Comparison of ENCODE assay signal across 18 cellular contexts in the genomic region with DNA sequence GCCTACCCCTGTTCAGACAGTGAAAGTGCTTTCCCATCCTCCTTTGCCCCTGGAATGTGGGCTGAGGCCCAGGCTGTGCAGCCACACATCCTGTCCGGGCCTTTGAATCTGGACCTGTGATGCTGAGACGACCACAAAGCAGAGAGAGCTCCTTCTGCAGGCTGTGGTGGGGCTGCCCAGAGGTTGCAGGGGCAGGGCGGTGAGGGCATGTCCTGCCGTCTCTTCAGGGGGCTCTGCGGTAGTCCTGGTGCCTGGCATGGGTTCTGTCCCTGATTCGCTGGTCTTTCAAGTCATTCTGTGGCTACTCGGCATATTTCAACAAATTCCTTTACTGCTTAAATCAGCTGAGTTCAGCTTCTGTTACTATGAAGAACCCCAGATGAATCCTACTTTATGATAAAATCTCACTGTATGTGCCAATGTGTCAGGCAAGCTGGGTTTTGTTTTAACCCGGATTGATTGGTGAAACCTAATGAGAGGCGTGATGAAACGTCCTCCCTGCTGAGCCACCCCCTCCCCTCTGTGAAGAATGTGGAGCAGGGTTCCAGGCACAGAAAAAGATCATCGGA.
DNase-seq lines count a peak whose midpoint lies in the region; ATAC-seq, FAIRE-seq and TF ChIP-seq lines count a peak whose summit lies in the region.
"Had no signal": no experiment of that assay in that cellular context is flagged by ENCODE, and none has a peak within 500 bp of the region (broad histone marks: within the 10 kb centered on the region; RNA-seq: fewer than 3 reads in every experiment).

No MANE protein-coding gene starts in this region.

- peak; percentile 4 for DNase-seq in RCC 7860 (ENCODE audit: low spot score)
- DNase-seq in H1 (ENCODE audit: low read depth in 1 of 2, low spot score in 2 of 2) = no peak
- no peak for DNase-seq in vagina (ENCODE audit: extremely low spot score in 2 of 2)
- DNase-seq in GDM1 (lab: John Stamatoyannopoulos, UW) = no peak
- no peak for DNase-seq in middle frontal gyrus (ENCODE audit: extremely low spot score, low spot score)
- DNase-seq: activated T-cell treated with anti-CD3 and anti-CD28 coated beads for 4 hours; CD4-positive, CD25-positive, alpha-beta regulatory T cell; NCI-H2029; NCI-H526; posterior cingulate gyrus; T-helper 1 cell had no signal

- peaks cover 77% of the 10 kb centered on the region for H3K4me1 Mint-ChIP-seq in nephron
- H3K4me1 Mint-ChIP-seq: CD4-positive, CD25-positive, alpha-beta regulatory T cell had no signal

- peaks cover 19% of the 10 kb centered on the region for H3K36me3 Mint-ChIP-seq in nephron (ENCODE audit: low read depth)
- H3K36me3 Mint-ChIP-seq: activated naive CD8-positive, alpha-beta T cell; CD4-positive, CD25-positive, alpha-beta regulatory T cell had no signal

- H2BK5ac ChIP-seq in H1 (ENCODE audit: low read depth, low read length) = no peak overlapping the region; the same call in 1 of the 2 replicates

- peaks cover 12% of the 10 kb centered on the region for H3K27me3 Mint-ChIP-seq in nephron (ENCODE audit: low read depth)
- H3K27me3 Mint-ChIP-seq: activated naive CD8-positive, alpha-beta T cell; dendritic cell treated with granulocyte-macrophage colony-stimulating factor and Interleukin-4, amounts not matched to agents 40 ng/mL and 50 ng/mL, for 4 days had no signal

- ATAC-seq in GM21723 (IDR thresholded peaks at IDR 0.05; ENCODE audit: unreplicated experiment) = no peak

- WGBS in H1 (ENCODE audit: extremely low coverage in 1 of 2, insufficient coverage in 1 of 2, insufficient read length in 1 of 2, insufficient replicate concordance in 2 of 2, low coverage in 1 of 2, low lambda C conversion rate in 2 of 2, missing lambda C conversion rate in 1 of 2), 2 experiments = 67% methylated on average over 11 of the region's 11 CpGs; no CpG with 5 or more reads in 1 of the 2 experiments

- H3K27me3 ChIP-seq in H1 (replicated peaks in 1 of 4; ENCODE audit: control insufficient read depth in 3 of 4, extremely low read depth in 1 of 4, insufficient read depth in 3 of 4, low read length in 3 of 4) (peaks cover 0 to 10% (median 5%) of the 10 kb centered on the region in 4 experiments; a peak in 4 of 7 replicates), vagina (no peaks in the 10 kb centered on the region)
- H3K27me3 ChIP-seq: suprapubic skin had no signal

- no peak overlapping the region for H3K4me2 ChIP-seq in H1 (ENCODE audit: insufficient read depth in 1 of 2, low read depth in 2 of 2, low read length in 2 of 2)

- no peak overlapping the region for H2BK120ac ChIP-seq in H1 (replicated peaks; ENCODE audit: low read depth, low read length)

- H2BK15ac ChIP-seq in H1 (ENCODE audit: low read length) = 0 out of 2 replicates have a peak overlapping the region, but pooled peaks have one; percentile 36

- H3K18ac ChIP-seq in H1 (ENCODE audit: extremely low read depth, low read length) = peak overlapping the region; percentile 48; the same call in 1 of the 2 replicates

- H3K4me3 Mint-ChIP-seq in nephron = no peak overlapping the region
- H3K4me3 Mint-ChIP-seq: activated naive CD8-positive, alpha-beta T cell; CD4-positive, CD25-positive, alpha-beta regulatory T cell; dendritic cell treated with granulocyte-macrophage colony-stimulating factor and Interleukin-4, amounts not matched to agents 40 ng/mL and 50 ng/mL, for 4 days had no signal

- no peak overlapping the region for H3K56ac ChIP-seq in H1 (replicated peaks; ENCODE audit: insufficient read length, low read depth, low read length)

- TF ChIP-seq CTCF in H1 (IDR thresholded peaks at IDR 0.05; ENCODE audit: control extremely low read depth in 1 of 3, insufficient read depth in 1 of 3, low read depth in 1 of 3, low read length in 3 of 3) = no peak
- no peak for TF ChIP-seq CTCF in nephron (IDR thresholded peaks at IDR 0.05; ENCODE audit: unreplicated experiment in 3 of 3)
- no peak for TF ChIP-seq CTCF in vagina (IDR thresholded peaks at IDR 0.05)

- no peak overlapping the region for H2BK12ac ChIP-seq in H1 (ENCODE audit: low read depth, low read length)

- H2AFZ ChIP-seq in H1 (ENCODE audit: low read length) = no peak overlapping the region

- H3K27ac Mint-ChIP-seq in nephron = peak overlapping the region; percentile 79 to 90 (median 80)
- H3K27ac Mint-ChIP-seq: activated naive CD8-positive, alpha-beta T cell; CD4-positive, CD25-positive, alpha-beta regulatory T cell; dendritic cell treated with granulocyte-macrophage colony-stimulating factor and Interleukin-4, amounts not matched to agents 40 ng/mL and 50 ng/mL, for 4 days had no signal

- H3K79me1 ChIP-seq in H1 (ENCODE audit: low read depth, low read length) = no peaks in the 10 kb centered on the region

- H3K4me1 ChIP-seq in H1 (replicated peaks in 1 of 4; ENCODE audit: control insufficient read depth in 3 of 4, insufficient read depth in 4 of 4, low read length in 3 of 4) = peaks cover 11 to 36% (median 23%) of the 10 kb centered on the region in 4 experiments
- H3K4me1 ChIP-seq in vagina = no peaks in the 10 kb centered on the region
- H3K4me1 ChIP-seq: suprapubic skin had no signal

- no peak overlapping the region for H3K4ac ChIP-seq in H1 (replicated peaks; ENCODE audit: insufficient read length, low read depth, low read length)

- TF ChIP-seq EP300 in H1 (IDR thresholded peaks at IDR 0.05; ENCODE audit: borderline replicate concordance in 1 of 2, low read depth in 2 of 2, low read length in 2 of 2) = no peak

- no peak overlapping the region for H2AK5ac ChIP-seq in H1 (ENCODE audit: low read depth, low read length)

- FAIRE-seq in RCC 7860 (lab: Jason Lieb, UNC) = no peak
- no peak for FAIRE-seq in H1 (lab: Jason Lieb, UNC)

- CTCF ChIA-PET in H1 (lab: Charles Lee; ENCODE audit: partially characterized antibody) = interaction anchor here (0.6 to 2.6 kb wide), 7 partner anchors 9 to 1030 kb away, joined by 3 to 11 read pairs (median 6); no protein-coding TSS in a partner anchor

- H3K9me3 Mint-ChIP-seq in nephron = no peaks in the 10 kb centered on the region
- H3K9me3 Mint-ChIP-seq: dendritic cell treated with granulocyte-macrophage colony-stimulating factor and Interleukin-4, amounts not matched to agents 40 ng/mL and 50 ng/mL, for 4 days had no signal

- H3K4me3 ChIP-seq in H1 (ENCODE audit: extremely low read depth in 1 of 4, insufficient read depth in 2 of 4, low read depth in 3 of 4, low read length in 4 of 4) = no peak overlapping the region
- H3K4me3 ChIP-seq in vagina = no peak overlapping the region
- H3K4me3 ChIP-seq: esophagus muscularis mucosa, lung, suprapubic skin had no signal

- no peaks in the 10 kb centered on the region for H3K9me3 ChIP-seq in H1 (ENCODE audit: insufficient read depth in 2 of 2, low read depth in 1 of 2, low read length in 1 of 2)
- H3K9me3 ChIP-seq in vagina = no peaks in the 10 kb centered on the region
- H3K9me3 ChIP-seq: esophagus muscularis mucosa, suprapubic skin had no signal

- H3K79me2 ChIP-seq in H1 (ENCODE audit: control insufficient read depth in 1 of 2, insufficient read depth in 2 of 2, low read length in 2 of 2) = no peaks in the 10 kb centered on the region

- no peak overlapping the region for H3K9ac ChIP-seq in H1 (replicated peaks in 1 of 4; ENCODE audit: extremely low read depth in 1 of 4, low read depth in 3 of 4, low read length in 3 of 4)

- POLR2A ChIA-PET in H1 (lab: Charles Lee; ENCODE audit: partially characterized antibody) = interaction anchor here (1.4 kb wide), 1 partner anchor 63 kb away, joined by 6 read pairs; no protein-coding TSS in a partner anchor

- TF ChIP-seq RAD21 in H1 (IDR thresholded peaks at IDR 0.05 in 1 of 2, conservative IDR thresholded peaks at IDR 0.05 in 1 of 2; ENCODE audit: low read depth in 2 of 2, low read length in 2 of 2) = no peak

- no peaks in the 10 kb centered on the region for H3K23me2 ChIP-seq in H1 (ENCODE audit: low read depth, low read length)

- H3K23ac ChIP-seq in H1 (ENCODE audit: insufficient read length) = no peak overlapping the region

- intact Hi-C loops in vagina (cut with DNase I) = no loop called here

- no peak overlapping the region for H4K8ac ChIP-seq in H1 (ENCODE audit: extremely low read depth, insufficient read depth, low read length)

- H3K36me3 ChIP-seq in H1 (ENCODE audit: control insufficient read depth in 2 of 4, insufficient read depth in 4 of 4, low read length in 3 of 4) = no peaks in the 10 kb centered on the region
- H3K36me3 ChIP-seq in vagina = no peaks in the 10 kb centered on the region
- H3K36me3 ChIP-seq: suprapubic skin had no signal

- TF ChIP-seq POLR2A in H1 (IDR thresholded peaks at IDR 0.05; ENCODE audit: control extremely low read depth in 1 of 2, low read depth in 2 of 2, low read length in 2 of 2) = no peak
- TF ChIP-seq POLR2A in vagina (IDR thresholded peaks at IDR 0.05) = no peak

- peak overlapping the region; percentile 27 for H4K91ac ChIP-seq in H1 (replicated peaks; ENCODE audit: insufficient read length, low read length)

- H3K27ac ChIP-seq in H1 (ENCODE audit: low read depth, low read length) (no peak overlapping the region), vagina (peak overlapping the region; percentile 1)
- H3K27ac ChIP-seq: esophagus muscularis mucosa, suprapubic skin had no signal

- no peak overlapping the region for H2BK20ac ChIP-seq in H1 (ENCODE audit: low read length)

- H4K5ac ChIP-seq in H1 (ENCODE audit: insufficient read length, low read depth, low read length) = no peak overlapping the region

- no peak overlapping the region for H3K14ac ChIP-seq in H1 (ENCODE audit: insufficient read length)

- no peaks in the 10 kb centered on the region for H4K20me1 ChIP-seq in H1 (replicated peaks in 1 of 2; ENCODE audit: control insufficient read depth in 1 of 2, insufficient read depth in 2 of 2, low read length in 2 of 2)

TF ChIP-seq in H1, 55 proteins besides CTCF, POLR2A, EP300 and RAD21:
- TF ChIP-seq TEAD4 (IDR thresholded peaks at IDR 0.05; ENCODE audit: low read depth, low read length) (peak; percentile 69), HDAC6 (IDR thresholded peaks at IDR 0.05; ENCODE audit: low read depth, low read length) (no peak)
TF ChIP-seq in H1: peak in this region for 1.
